In genomic region chr20:10665791-10666190, GRCh38 we compare ENCODE assay signal across 11 cellular contexts. TPM values are rescaled to one million over a fixed set of nuclear protein-coding genes. Genes with fewer than 3 reads are reported as not detected.
DNase-seq lines count a peak whose midpoint lies in the region; ATAC-seq and TF ChIP-seq lines count a peak whose summit lies in the region.
"Had no signal": no experiment of that assay in that cellular context is flagged by ENCODE, and none has a peak within 500 bp of the region (broad histone marks: within the 10 kb centered on the region; RNA-seq: fewer than 3 reads in every experiment).

No MANE protein-coding gene starts in this region.

- no peak for DNase-seq in esophagus squamous epithelium (lab: John Stamatoyannopoulos, UW)
- no peak for DNase-seq in mesothelial cell of epicardium (ENCODE audit: low spot score in 2 of 2, unreplicated experiment in 2 of 2)
- DNase-seq in thoracic aorta (ENCODE audit: low spot score), result no peak
- DNase-seq in A172 (ENCODE audit: low spot score), result no peak
- no peak for DNase-seq in SHP77 (lab: John Stamatoyannopoulos, UW)
- no peak for DNase-seq in erythroblast (lab: John Stamatoyannopoulos, UW)
- DNase-seq: CD8-positive, alpha-beta T cell; MV-4-11; NCI-H774 had no signal

- intact Hi-C loops in esophagus squamous epithelium (cut with DNase I), result loop anchor here (10.0 kb wide), 2 partner anchors 71 to 111 kb away; no protein-coding TSS in a partner anchor

- no peaks in the 10 kb centered on the region for H3K27me3 Mint-ChIP-seq in mesothelial cell of epicardium (ENCODE audit: low read depth)

- no peak for ATAC-seq in thoracic aorta (ENCODE audit: insufficient number of reproducible peaks, low FRiP score, low read depth)
- ATAC-seq in HG02759 (IDR thresholded peaks at IDR 0.05; ENCODE audit: unreplicated experiment), result no peak
- ATAC-seq: CD8-positive, alpha-beta T cell had no signal

- no peaks in the 10 kb centered on the region for H3K27me3 ChIP-seq in esophagus squamous epithelium
- no peaks in the 10 kb centered on the region for H3K27me3 ChIP-seq in thoracic aorta (replicated peaks; ENCODE audit: insufficient read depth)

- peak overlapping the region; percentile 94 for H3K27ac Mint-ChIP-seq in mesothelial cell of epicardium
- H3K27ac Mint-ChIP-seq: CD8-positive, alpha-beta T cell had no signal

- peaks cover 74% of the 10 kb centered on the region for H3K4me1 Mint-ChIP-seq in mesothelial cell of epicardium

- peak in 1 of 4 donors; percentile 13 for TF ChIP-seq POLR2A in esophagus squamous epithelium (IDR thresholded peaks at IDR 0.05)
- TF ChIP-seq POLR2A in erythroblast (IDR thresholded peaks at IDR 0.05; ENCODE audit: low read length), result no peak

- H3K36me3 Mint-ChIP-seq in mesothelial cell of epicardium, result peaks cover 29% of the 10 kb centered on the region
- H3K36me3 Mint-ChIP-seq: CD8-positive, alpha-beta T cell had no signal

- H3K4me1 ChIP-seq in esophagus squamous epithelium (peaks cover 37 to 99% (median 87%) of the 10 kb centered on the region in 3 donors), thoracic aorta (ENCODE audit: control insufficient read depth in 1 of 2, low read depth in 2 of 2) (peaks cover 44 to 93% of the 10 kb centered on the region in 2 donors)

- no peaks in the 10 kb centered on the region for H3K9me3 Mint-ChIP-seq in mesothelial cell of epicardium
- H3K9me3 Mint-ChIP-seq: CD8-positive, alpha-beta T cell had no signal

- H3K4me3 ChIP-seq in esophagus squamous epithelium, result peak overlapping the region in 3 of 4 donors; percentile 0 to 92 (median 55)
- peak overlapping the region; percentile 96 for H3K4me3 ChIP-seq in thoracic aorta

- H3K27ac ChIP-seq in VCaP (peak overlapping the region; percentile 87), esophagus squamous epithelium (peak overlapping the region; percentile 83 to 100 (median 98)), thoracic aorta (peak overlapping the region; percentile 98 to 100)

- H3K36me3 ChIP-seq in esophagus squamous epithelium, result peaks cover 10 to 71% (median 20%) of the 10 kb centered on the region in 3 donors
- H3K36me3 ChIP-seq in thoracic aorta, result peaks cover 17% of the 10 kb centered on the region

- H3K9me3 ChIP-seq in esophagus squamous epithelium (no peaks in the 10 kb centered on the region), thoracic aorta (no peaks in the 10 kb centered on the region)

- TF ChIP-seq CTCF in VCaP (conservative IDR thresholded peaks at IDR 0.05) (no peak), esophagus squamous epithelium (IDR thresholded peaks at IDR 0.05) (peak in 1 of 6 experiments; percentile 30), mesothelial cell of epicardium (IDR thresholded peaks at IDR 0.05; ENCODE audit: unreplicated experiment) (no peak), thoracic aorta (IDR thresholded peaks at IDR 0.05) (no peak)

- H3K4me3 Mint-ChIP-seq in mesothelial cell of epicardium, result peak overlapping the region; percentile 42
- H3K4me3 Mint-ChIP-seq: CD8-positive, alpha-beta T cell had no signal

- 19 to 34% methylated on average over 4 to 6 of the region's 6 CpGs for WGBS in esophagus squamous epithelium, 2 donors

RNA-seq across cellular contexts. Expression of gene JAG1, which starts 8.0 kb away (rescaled TPM):
- total RNA-seq in esophagus squamous epithelium, result 100 to 1,000 TPM in 3 of 4 donors, 10 to 100 TPM in 1; 89.6 to 182 (median 123) TPM
- 70.6 to 74.1 TPM (median 70.9 TPM) in 3 replicates for total RNA-seq in mesothelial cell of epicardium
- total RNA-seq in thoracic aorta, result 100 to 1,000 TPM; 237 to 253 TPM
- 6.2 and 9.4 TPM in 2 replicates for total RNA-seq in A172 (2014; rRNA removed; shearing (Covaris generic))
